Comparison of ENCODE assay signal across 8 cellular contexts in genomic region chr19:12786149-12786870, GRCh38. TPM values are rescaled to one million over a fixed set of nuclear protein-coding genes. Genes with fewer than 3 reads are reported as not detected.
DNase-seq lines count a peak whose midpoint lies in the region; ATAC-seq and TF ChIP-seq lines count a peak whose summit lies in the region.

No MANE protein-coding gene starts in this region.

- TF ChIP-seq POLR2A in IMR-90 (IDR thresholded peaks at IDR 0.05; ENCODE audit: low read depth, low read length): peak; percentile 23; the same call in 1 of the 2 replicates

- H2BK20ac ChIP-seq in IMR-90 (ENCODE audit: low read depth, low read length): peak overlapping the region; percentile 5; the same call in 1 of the 2 replicates

- peak overlapping the region; percentile 95 for H2BK5ac ChIP-seq in IMR-90 (ENCODE audit: low read depth, low read length, poor library complexity, severe bottlenecking)

- peak overlapping the region; percentile 29; the same call in 1 of the 2 replicates for H3K18ac ChIP-seq in IMR-90 (ENCODE audit: low read depth, low read length)

- ATAC-seq in IMR-90 (ENCODE audit: low read depth) (no peak), GM21619 (IDR thresholded peaks at IDR 0.05; ENCODE audit: unreplicated experiment) (no peak)
- ATAC-seq in stimulated activated naive CD8-positive, alpha-beta T cell treated with anti-CD3 and anti-CD28 coated beads, Interleukin-15, Interleukin-2, amounts not matched to agents 100 U/mL and 50 U/mL, for 24 hours: no peak

- H3K9me1 ChIP-seq in IMR-90 (ENCODE audit: insufficient read depth, low read length): peaks cover 25% of the 10 kb centered on the region

- H2AK9ac ChIP-seq in IMR-90 (replicated peaks; ENCODE audit: low read depth, low read length, poor library complexity): peak overlapping the region; percentile 73

- TF ChIP-seq CTCF in IMR-90 (conservative IDR thresholded peaks at IDR 0.05; ENCODE audit: low read depth, low read length): no peak
- no peak for TF ChIP-seq CTCF in WERI-Rb-1 (IDR thresholded peaks at IDR 0.05; ENCODE audit: low read depth, low read length)

- peak overlapping the region; percentile 86 for H2AFZ ChIP-seq in IMR-90 (replicated peaks; ENCODE audit: low read length, poor library complexity)

- H3K4ac ChIP-seq in IMR-90 (ENCODE audit: low read depth, low read length): peak overlapping the region; percentile 80

- BruUV-seq in IMR-90 (replicated peaks; lab: Mats Ljungman, UMichigan): no TSS peak

- POLR2A ChIA-PET in IMR-90 (lab: Charles Lee; ENCODE audit: unreplicated experiment): no interaction called here

- H3K4me3 ChIP-seq in IMR-90 (ENCODE audit: insufficient read depth, low read depth, low read length) (no peak overlapping the region), WERI-Rb-1 (ENCODE audit: low read depth, low read length) (no peak overlapping the region)

- no peak overlapping the region for H3K4me2 ChIP-seq in IMR-90 (ENCODE audit: low read depth, low read length)

- peaks cover 3% of the 10 kb centered on the region; the same call in 1 of the 2 replicates for H4K20me1 ChIP-seq in IMR-90 (ENCODE audit: insufficient read depth, low read length)

- peaks cover 51% of the 10 kb centered on the region for H3K4me1 ChIP-seq in IMR-90 (ENCODE audit: control insufficient read depth, insufficient read depth, low read length)

- H3K56ac ChIP-seq in IMR-90 (ENCODE audit: extremely low read depth, insufficient read depth, low read length): no peak overlapping the region

- H3K9me3 ChIP-seq in IMR-90 (ENCODE audit: control insufficient read depth, insufficient read depth, low read length) (no peaks in the 10 kb centered on the region), WERI-Rb-1 (ENCODE audit: severe bottlenecking) (no peaks in the 10 kb centered on the region)

- H3K79me1 ChIP-seq in IMR-90 (ENCODE audit: low read depth in 1 of 2, low read length in 2 of 2): peaks cover 0 to 40% of the 10 kb centered on the region in 2 experiments; a peak in 2 of 4 replicates

- no peak overlapping the region for H3K23ac ChIP-seq in IMR-90 (ENCODE audit: low read depth, low read length)

- peak overlapping the region; percentile 77 for H4K5ac ChIP-seq in IMR-90 (ENCODE audit: low read depth, low read length)

- no peaks in the 10 kb centered on the region for H3K36me3 ChIP-seq in IMR-90 (ENCODE audit: control insufficient read depth, insufficient read depth, low read length)
- no peaks in the 10 kb centered on the region for H3K36me3 ChIP-seq in WERI-Rb-1

- 0 out of 2 replicates have a peak overlapping the region, but pooled peaks have one; percentile 8 for H2AK5ac ChIP-seq in IMR-90 (ENCODE audit: low read depth, low read length)

- no peak overlapping the region for H2BK15ac ChIP-seq in IMR-90 (ENCODE audit: low read depth, low read length)

- intact Hi-C loops in IMR-90 (cut with micrococcal nuclease): no loop called here

- no peak overlapping the region for H3K9ac ChIP-seq in IMR-90 (ENCODE audit: low read depth, low read length)

- H4K8ac ChIP-seq in IMR-90 (ENCODE audit: low read depth in 2 of 2, low read length in 2 of 2): peak overlapping the region; percentile 3 to 79; a peak in 3 of 4 replicates

- no peaks in the 10 kb centered on the region for H3K27me3 ChIP-seq in IMR-90 (ENCODE audit: control insufficient read depth, insufficient read depth, low read length)
- H3K27me3 ChIP-seq in WERI-Rb-1 (ENCODE audit: insufficient read depth, low read depth, severe bottlenecking): no peaks in the 10 kb centered on the region

- in situ Hi-C loops in IMR-90 (cut with MboI; ENCODE audit: low sequenced_read_pairs): loop anchor here (25.0 kb wide), 1 partner anchor 1051 kb away; no protein-coding TSS in a partner anchor

- H4K91ac ChIP-seq in IMR-90 (ENCODE audit: insufficient read depth, low read depth, low read length): peak overlapping the region; percentile 40; the same call in 1 of the 2 replicates

- CTCF ChIA-PET in IMR-90 (lab: Yijun Ruan, JAX): interaction anchor here (0.6 kb wide), 1 partner anchor 9 kb away, joined by 3 read pairs; no protein-coding TSS in a partner anchor

- DNase-seq in IMR-90: no peak
- DNase-seq in WERI-Rb-1: no peak
- DNase-seq in hypothalamus (lab: John Stamatoyannopoulos, UW): peak in 41 of 51 donors; percentile 14 to 74 (median 62)
- peak; percentile 46 for DNase-seq in stimulated activated naive CD8-positive, alpha-beta T cell treated with anti-CD3 and anti-CD28 coated beads, Interleukin-15, Interleukin-2, amounts not matched to agents 100 U/mL and 50 U/mL, for 24 hours
- no peak for DNase-seq in iPS-NIHi11 (ENCODE audit: low spot score)
- no peak for DNase-seq in DMS 273 (lab: John Stamatoyannopoulos, UW; ENCODE audit: unreplicated experiment)
- DNase-seq in epidermal melanocyte (ENCODE audit: insufficient read length, low spot score): no peak

- dilution Hi-C loops in IMR-90 (cut with HindIII; ENCODE audit: low sequenced_read_pairs, unreplicated experiment): no loop called here

- 60% methylated on average over 12 of the region's 18 CpGs; no CpG with 5 or more reads in 1 of the 2 experiments for WGBS in IMR-90 (ENCODE audit: extremely low coverage in 2 of 2, insufficient read length in 1 of 2), 2 experiments

- TF ChIP-seq RAD21 in IMR-90 (IDR thresholded peaks at IDR 0.05; ENCODE audit: low read length): no peak

- H3K14ac ChIP-seq in IMR-90 (replicated peaks; ENCODE audit: low read depth, low read length): no peak overlapping the region

- H2BK120ac ChIP-seq in IMR-90 (ENCODE audit: low read depth, low read length): peak overlapping the region; percentile 88

- H3K27ac ChIP-seq in IMR-90 (ENCODE audit: insufficient read depth, low read length) (peak overlapping the region; percentile 7; the same call in 1 of the 2 replicates), WERI-Rb-1 (peak overlapping the region; percentile 96)

TF ChIP-seq in IMR-90, 13 proteins besides CTCF, POLR2A, EP300 and RAD21:
- no peak for TF ChIP-seq MAZ (IDR thresholded peaks at IDR 0.05; ENCODE audit: borderline replicate concordance, low read depth, low read length)
- no peak for TF ChIP-seq ELK1 (IDR thresholded peaks at IDR 0.05; ENCODE audit: borderline replicate concordance, low read depth, low read length)
- no peak for TF ChIP-seq CEBPB (IDR thresholded peaks at IDR 0.05; ENCODE audit: low read depth, low read length)
- no peak for TF ChIP-seq BHLHE40 (IDR thresholded peaks at IDR 0.05; ENCODE audit: low read depth, low read length)
- TF ChIP-seq CHD1 (IDR thresholded peaks at IDR 0.05; ENCODE audit: low read depth, low read length): no peak
- TF ChIP-seq RFX5 (IDR thresholded peaks at IDR 0.05; ENCODE audit: low read depth, low read length): no peak
- no peak for TF ChIP-seq RCOR1 (IDR thresholded peaks at IDR 0.05; ENCODE audit: insufficient replicate concordance, low read length)
- no peak for TF ChIP-seq MAFK (IDR thresholded peaks at IDR 0.05; ENCODE audit: low read depth, low read length)
- TF ChIP-seq SMC3 (IDR thresholded peaks at IDR 0.05; ENCODE audit: low read depth, low read length): no peak
- no peak for TF ChIP-seq NFE2L2 (IDR thresholded peaks at IDR 0.05; ENCODE audit: low read depth, low read length)
- TF ChIP-seq MXI1 (IDR thresholded peaks at IDR 0.05; ENCODE audit: borderline replicate concordance, low read depth, low read length): no peak
- no peak for TF ChIP-seq FOS (IDR thresholded peaks at IDR 0.05; ENCODE audit: low read depth, low read length)
- TF ChIP-seq USF2 (IDR thresholded peaks at IDR 0.05; ENCODE audit: low read depth, low read length): no peak

RNA-seq across cellular contexts. Expression of gene JUNB, which starts 5.0 kb away (rescaled TPM):
- total RNA-seq in IMR-90 (2012; rRNA removed): 20.8 and 32.8 TPM in 2 replicates
- 109 and 141 TPM in 2 replicates for polyA plus RNA-seq in IMR-90 (2012; rRNA removed)
- 306 and 706 TPM in 2 replicates for polyA plus RNA-seq in IMR-90 (2012; cell fraction: cytosol; rRNA removed)
- 702 and 1,034 TPM in 2 replicates for polyA plus RNA-seq in IMR-90 (2012; cell fraction: nucleus; rRNA removed; ENCODE audit: low replicate concordance)

RNA-seq across cellular contexts. Expression of gene HOOK2, which starts 11.0 kb away (rescaled TPM):
- 7.5 and 8.1 TPM in 2 replicates for total RNA-seq in IMR-90 (2012; rRNA removed)
- polyA plus RNA-seq in IMR-90 (2012; rRNA removed): 11.0 and 21.6 TPM in 2 replicates
- polyA plus RNA-seq in IMR-90 (2012; cell fraction: cytosol; rRNA removed): 8.9 and 9.7 TPM in 2 replicates
- polyA plus RNA-seq in IMR-90 (2012; cell fraction: nucleus; rRNA removed; ENCODE audit: low replicate concordance): 97.7 and 107 TPM in 2 replicates

RNA-seq across cellular contexts. Expression of gene PRDX2, which starts 15.3 kb away (rescaled TPM):
- total RNA-seq in IMR-90 (2012; rRNA removed): 351 and 371 TPM in 2 replicates
- polyA plus RNA-seq in IMR-90 (2012; rRNA removed): 378 and 383 TPM in 2 replicates
- 593 and 596 TPM in 2 replicates for polyA plus RNA-seq in IMR-90 (2012; cell fraction: cytosol; rRNA removed)
- 149 and 228 TPM in 2 replicates for polyA plus RNA-seq in IMR-90 (2012; cell fraction: nucleus; rRNA removed; ENCODE audit: low replicate concordance)

RNA-seq across cellular contexts. Expression of gene THSD8, which starts 15.6 kb away (rescaled TPM):
- not detected in 2 replicates for total RNA-seq in IMR-90 (2012; rRNA removed)
- 0.68 and 0.90 TPM in 2 replicates for polyA plus RNA-seq in IMR-90 (2012; rRNA removed)
- not detected in 2 replicates for polyA plus RNA-seq in IMR-90 (2012; cell fraction: cytosol; rRNA removed)
- polyA plus RNA-seq in IMR-90 (2012; cell fraction: nucleus; rRNA removed; ENCODE audit: low replicate concordance): 0.73 TPM in 1 of 2 replicates, not detected in the other

RNA-seq across cellular contexts. Expression of gene RNASEH2A, which starts 20.1 kb away (rescaled TPM):
- total RNA-seq in IMR-90 (2012; rRNA removed): 44.6 and 45.5 TPM in 2 replicates
- polyA plus RNA-seq in IMR-90 (2012; rRNA removed): 34.9 and 39.4 TPM in 2 replicates
- polyA plus RNA-seq in IMR-90 (2012; cell fraction: cytosol; rRNA removed): 25.7 and 52.6 TPM in 2 replicates
- polyA plus RNA-seq in IMR-90 (2012; cell fraction: nucleus; rRNA removed; ENCODE audit: low replicate concordance): 20.0 and 25.4 TPM in 2 replicates

Comparison
In these comparisons a context has a peak if more than half of its experiments do, and no peak if none do; other contexts are left out.
1. DNase-seq: peak in hypothalamus (41 of 51) and stimulated activated naive CD8-positive, alpha-beta T cell treated with anti-CD3 and anti-CD28 coated beads, Interleukin-15, Interleukin-2, amounts not matched to agents 100 U/mL and 50 U/mL, for 24 hours (single experiment); none in IMR-90 (single experiment), WERI-Rb-1 (single experiment), iPS-NIHi11 (single experiment), DMS 273 (single experiment) and epidermal melanocyte (single experiment).